ENCODE assay signal across 9 cellular contexts in the genomic region with DNA sequence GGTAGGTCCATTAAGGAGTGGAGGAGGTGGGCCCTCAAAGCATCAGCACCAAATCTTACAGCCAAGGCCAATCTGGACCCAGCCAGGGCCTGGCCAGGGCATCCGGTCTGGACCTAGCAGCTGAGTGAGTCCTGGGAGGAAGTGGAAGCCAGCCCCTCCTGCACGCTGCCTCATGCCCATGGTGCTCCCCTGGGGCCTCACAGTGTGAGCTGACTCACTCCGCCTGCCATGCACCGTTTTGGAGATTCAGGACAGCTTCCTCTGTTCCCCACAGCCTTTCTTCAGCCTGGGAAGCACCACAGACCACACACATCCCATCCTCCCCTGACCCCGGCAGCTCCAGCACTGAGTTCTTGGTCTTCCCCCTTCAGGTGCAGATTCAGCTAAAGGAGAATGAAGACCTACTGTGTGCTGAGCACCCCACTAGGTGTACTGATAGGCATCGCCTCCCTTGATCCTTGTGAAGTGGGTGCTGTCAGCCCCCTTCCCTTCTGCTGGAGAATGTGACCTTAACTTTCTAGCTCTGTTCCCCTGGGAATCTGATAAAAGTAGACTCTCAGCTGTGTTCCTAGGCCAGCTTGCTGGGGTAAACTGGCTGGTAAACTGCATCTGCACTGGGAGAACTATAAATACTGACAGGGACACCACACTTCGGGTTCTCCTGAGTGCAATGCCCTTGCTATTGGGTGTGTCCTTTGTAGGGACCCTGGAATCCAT. TPM values are rescaled to one million over a fixed set of nuclear protein-coding genes. Genes with fewer than 3 reads are reported as not detected.
DNase-seq lines count a peak whose midpoint lies in the region; ATAC-seq and TF ChIP-seq lines count a peak whose summit lies in the region.
"Had no signal": no experiment of that assay in that cellular context is flagged by ENCODE, and none has a peak within 500 bp of the region (broad histone marks: within the 10 kb centered on the region; RNA-seq: fewer than 3 reads in every experiment).

No MANE protein-coding gene starts in this region.

- no peak for ATAC-seq in GM18517 (IDR thresholded peaks at IDR 0.05; ENCODE audit: unreplicated experiment)
- no peak for ATAC-seq in HG03097 (IDR thresholded peaks at IDR 0.05; ENCODE audit: low FRiP score, unreplicated experiment)
- no peak for ATAC-seq in HG02588 (IDR thresholded peaks at IDR 0.05; ENCODE audit: unreplicated experiment)

- TF ChIP-seq CTCF in AG09319 (IDR thresholded peaks at IDR 0.05; ENCODE audit: low read depth, low read length), result no peak

- peak; percentile 55 for DNase-seq in AG09319 (ENCODE audit: extremely low read depth, low read depth)
- DNase-seq in H4 (ENCODE audit: low spot score), result peak; percentile 86
- peak; percentile 56 for DNase-seq in SK-MEL-5 (ENCODE audit: low read depth, low spot score)
- peak; percentile 96 for DNase-seq in hepatic stellate cell (ENCODE audit: low spot score)
- DNase-seq in kidney glomerular epithelial cell (lab: John Stamatoyannopoulos, UW), result no peak
- DNase-seq: NCI-H526 treated with DMSO at 0.1 percent for 48 hours had no signal

- in situ Hi-C loops in SK-MEL-5 (cut with HindIII; ENCODE audit: low pct_unique_long_range_greater_than_20kb, low sequenced_read_pairs), result no loop called here

RNA-seq across cellular contexts. Expression of a gene that starts 36.8 kb away (rescaled TPM):
- 176 and 203 TPM in 2 replicates for total RNA-seq in H4 (2014; rRNA removed; shearing (Covaris generic))
- 128 and 129 TPM in 2 replicates for total RNA-seq in SK-MEL-5 (2014; rRNA removed; shearing (Covaris generic))
- 125 and 127 TPM in 2 replicates for polyA plus RNA-seq in SK-MEL-5 (2015; cell fraction: cytosol; rRNA removed)
- 110 and 117 TPM in 2 replicates for polyA plus RNA-seq in SK-MEL-5 (2015; cell fraction: nucleus; rRNA removed)
